1 cellular context compared by ENCODE assay signal in the genomic region with DNA sequence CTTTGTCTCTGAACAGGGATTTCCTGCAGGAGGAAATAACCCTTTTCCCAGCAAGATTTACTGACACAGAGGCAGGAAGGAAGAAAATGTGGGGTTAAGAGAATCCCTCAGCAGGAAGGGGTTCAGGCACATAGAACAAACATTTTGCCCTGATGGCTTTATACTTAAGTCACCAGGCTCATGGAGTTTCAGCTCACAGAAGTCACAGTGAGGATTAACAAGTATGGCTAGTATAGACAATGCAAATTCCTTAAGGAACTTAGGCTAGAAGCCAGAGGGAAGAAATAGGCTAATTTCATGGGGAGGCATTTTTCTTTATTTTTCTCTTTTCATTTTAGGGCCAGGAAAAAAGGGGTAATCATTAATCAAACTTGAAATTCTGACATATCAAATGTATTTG.
TF ChIP-seq lines count a peak whose summit lies in the region.

No MANE protein-coding gene starts in this region.

TF ChIP-seq in GM23338, 12 proteins besides CTCF, POLR2A, EP300 and RAD21 (continued from another document):
- TF ChIP-seq, protein P1, sequence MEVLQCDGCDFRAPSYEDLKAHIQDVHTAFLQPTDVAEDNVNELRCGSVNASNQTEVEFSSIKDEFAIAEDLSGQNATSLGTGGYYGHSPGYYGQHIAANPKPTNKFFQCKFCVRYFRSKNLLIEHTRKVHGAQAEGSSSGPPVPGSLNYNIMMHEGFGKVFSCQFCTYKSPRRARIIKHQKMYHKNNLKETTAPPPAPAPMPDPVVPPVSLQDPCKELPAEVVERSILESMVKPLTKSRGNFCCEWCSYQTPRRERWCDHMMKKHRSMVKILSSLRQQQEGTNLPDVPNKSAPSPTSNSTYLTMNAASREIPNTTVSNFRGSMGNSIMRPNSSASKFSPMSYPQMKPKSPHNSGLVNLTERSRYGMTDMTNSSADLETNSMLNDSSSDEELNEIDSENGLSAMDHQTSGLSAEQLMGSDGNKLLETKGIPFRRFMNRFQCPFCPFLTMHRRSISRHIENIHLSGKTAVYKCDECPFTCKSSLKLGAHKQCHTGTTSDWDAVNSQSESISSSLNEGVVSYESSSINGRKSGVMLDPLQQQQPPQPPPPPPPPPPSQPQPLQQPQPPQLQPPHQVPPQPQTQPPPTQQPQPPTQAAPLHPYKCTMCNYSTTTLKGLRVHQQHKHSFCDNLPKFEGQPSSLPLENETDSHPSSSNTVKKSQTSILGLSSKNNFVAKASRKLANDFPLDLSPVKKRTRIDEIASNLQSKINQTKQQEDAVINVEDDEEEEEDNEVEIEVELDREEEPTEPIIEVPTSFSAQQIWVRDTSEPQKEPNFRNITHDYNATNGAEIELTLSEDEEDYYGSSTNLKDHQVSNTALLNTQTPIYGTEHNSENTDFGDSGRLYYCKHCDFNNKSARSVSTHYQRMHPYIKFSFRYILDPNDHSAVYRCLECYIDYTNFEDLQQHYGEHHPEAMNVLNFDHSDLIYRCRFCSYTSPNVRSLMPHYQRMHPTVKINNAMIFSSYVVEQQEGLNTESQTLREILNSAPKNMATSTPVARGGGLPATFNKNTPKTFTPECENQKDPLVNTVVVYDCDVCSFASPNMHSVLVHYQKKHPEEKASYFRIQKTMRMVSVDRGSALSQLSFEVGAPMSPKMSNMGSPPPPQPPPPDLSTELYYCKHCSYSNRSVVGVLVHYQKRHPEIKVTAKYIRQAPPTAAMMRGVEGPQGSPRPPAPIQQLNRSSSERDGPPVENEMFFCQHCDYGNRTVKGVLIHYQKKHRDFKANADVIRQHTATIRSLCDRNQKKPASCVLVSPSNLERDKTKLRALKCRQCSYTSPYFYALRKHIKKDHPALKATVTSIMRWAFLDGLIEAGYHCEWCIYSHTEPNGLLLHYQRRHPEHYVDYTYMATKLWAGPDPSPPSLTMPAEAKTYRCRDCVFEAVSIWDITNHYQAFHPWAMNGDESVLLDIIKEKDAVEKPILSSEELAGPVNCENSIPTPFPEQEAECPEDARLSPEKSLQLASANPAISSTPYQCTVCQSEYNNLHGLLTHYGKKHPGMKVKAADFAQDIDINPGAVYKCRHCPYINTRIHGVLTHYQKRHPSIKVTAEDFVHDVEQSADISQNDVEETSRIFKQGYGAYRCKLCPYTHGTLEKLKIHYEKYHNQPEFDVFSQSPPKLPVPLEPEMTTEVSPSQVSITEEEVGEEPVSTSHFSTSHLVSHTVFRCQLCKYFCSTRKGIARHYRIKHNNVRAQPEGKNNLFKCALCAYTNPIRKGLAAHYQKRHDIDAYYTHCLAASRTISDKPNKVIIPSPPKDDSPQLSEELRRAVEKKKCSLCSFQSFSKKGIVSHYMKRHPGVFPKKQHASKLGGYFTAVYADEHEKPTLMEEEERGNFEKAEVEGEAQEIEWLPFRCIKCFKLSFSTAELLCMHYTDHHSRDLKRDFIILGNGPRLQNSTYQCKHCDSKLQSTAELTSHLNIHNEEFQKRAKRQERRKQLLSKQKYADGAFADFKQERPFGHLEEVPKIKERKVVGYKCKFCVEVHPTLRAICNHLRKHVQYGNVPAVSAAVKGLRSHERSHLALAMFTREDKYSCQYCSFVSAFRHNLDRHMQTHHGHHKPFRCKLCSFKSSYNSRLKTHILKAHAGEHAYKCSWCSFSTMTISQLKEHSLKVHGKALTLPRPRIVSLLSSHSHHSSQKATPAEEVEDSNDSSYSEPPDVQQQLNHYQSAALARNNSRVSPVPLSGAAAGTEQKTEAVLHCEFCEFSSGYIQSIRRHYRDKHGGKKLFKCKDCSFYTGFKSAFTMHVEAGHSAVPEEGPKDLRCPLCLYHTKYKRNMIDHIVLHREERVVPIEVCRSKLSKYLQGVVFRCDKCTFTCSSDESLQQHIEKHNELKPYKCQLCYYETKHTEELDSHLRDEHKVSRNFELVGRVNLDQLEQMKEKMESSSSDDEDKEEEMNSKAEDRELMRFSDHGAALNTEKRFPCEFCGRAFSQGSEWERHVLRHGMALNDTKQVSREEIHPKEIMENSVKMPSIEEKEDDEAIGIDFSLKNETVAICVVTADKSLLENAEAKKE (CRISPR knock-in tag; IDR thresholded peaks at IDR 0.05), result no peak
- TF ChIP-seq CREB1 (CRISPR knock-in tag; IDR thresholded peaks at IDR 0.05; ENCODE audit: low read depth) (no peak), POLR2AphosphoS5 (IDR thresholded peaks at IDR 0.05; ENCODE audit: low read depth) (no peak), ZNF331 (CRISPR knock-in tag; IDR thresholded peaks at IDR 0.05; ENCODE audit: low read depth) (no peak), JUNB (IDR thresholded peaks at IDR 0.05; ENCODE audit: unreplicated experiment) (no peak), EZH2 (IDR thresholded peaks at IDR 0.05; ENCODE audit: low read depth, unreplicated experiment) (no peak)
- TF ChIP-seq, protein P2, sequence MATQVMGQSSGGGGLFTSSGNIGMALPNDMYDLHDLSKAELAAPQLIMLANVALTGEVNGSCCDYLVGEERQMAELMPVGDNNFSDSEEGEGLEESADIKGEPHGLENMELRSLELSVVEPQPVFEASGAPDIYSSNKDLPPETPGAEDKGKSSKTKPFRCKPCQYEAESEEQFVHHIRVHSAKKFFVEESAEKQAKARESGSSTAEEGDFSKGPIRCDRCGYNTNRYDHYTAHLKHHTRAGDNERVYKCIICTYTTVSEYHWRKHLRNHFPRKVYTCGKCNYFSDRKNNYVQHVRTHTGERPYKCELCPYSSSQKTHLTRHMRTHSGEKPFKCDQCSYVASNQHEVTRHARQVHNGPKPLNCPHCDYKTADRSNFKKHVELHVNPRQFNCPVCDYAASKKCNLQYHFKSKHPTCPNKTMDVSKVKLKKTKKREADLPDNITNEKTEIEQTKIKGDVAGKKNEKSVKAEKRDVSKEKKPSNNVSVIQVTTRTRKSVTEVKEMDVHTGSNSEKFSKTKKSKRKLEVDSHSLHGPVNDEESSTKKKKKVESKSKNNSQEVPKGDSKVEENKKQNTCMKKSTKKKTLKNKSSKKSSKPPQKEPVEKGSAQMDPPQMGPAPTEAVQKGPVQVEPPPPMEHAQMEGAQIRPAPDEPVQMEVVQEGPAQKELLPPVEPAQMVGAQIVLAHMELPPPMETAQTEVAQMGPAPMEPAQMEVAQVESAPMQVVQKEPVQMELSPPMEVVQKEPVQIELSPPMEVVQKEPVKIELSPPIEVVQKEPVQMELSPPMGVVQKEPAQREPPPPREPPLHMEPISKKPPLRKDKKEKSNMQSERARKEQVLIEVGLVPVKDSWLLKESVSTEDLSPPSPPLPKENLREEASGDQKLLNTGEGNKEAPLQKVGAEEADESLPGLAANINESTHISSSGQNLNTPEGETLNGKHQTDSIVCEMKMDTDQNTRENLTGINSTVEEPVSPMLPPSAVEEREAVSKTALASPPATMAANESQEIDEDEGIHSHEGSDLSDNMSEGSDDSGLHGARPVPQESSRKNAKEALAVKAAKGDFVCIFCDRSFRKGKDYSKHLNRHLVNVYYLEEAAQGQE (IDR thresholded peaks at IDR 0.05; ENCODE audit: unreplicated experiment), result no peak
TF ChIP-seq in GM23338: peak in this region for 0.
